Comparison of ENCODE assay signal across 2 cellular contexts in genomic region chr12:111748195-111748803, GRCh38.
TF ChIP-seq lines count a peak whose summit lies in the region.

No MANE protein-coding gene starts in this region.

TF ChIP-seq in endothelial cell of umbilical vein, 7 proteins besides CTCF, POLR2A, EP300 and RAD21 (continued from another document):
- TF ChIP-seq EZH2 (IDR thresholded peaks at IDR 0.05; ENCODE audit: borderline replicate concordance, low read depth, low read length, severe bottlenecking) (no peak), MYC (IDR thresholded peaks at IDR 0.05; ENCODE audit: low read depth, low read length) (no peak), FOS (IDR thresholded peaks at IDR 0.05; ENCODE audit: borderline replicate concordance, insufficient read depth, low read length) (no peak), POLR2AphosphoS5 (IDR thresholded peaks at IDR 0.05; ENCODE audit: insufficient read depth, low read depth, low read length) (no peak), JUN (IDR thresholded peaks at IDR 0.05; ENCODE audit: borderline replicate concordance, insufficient read depth, insufficient read length, low read depth) (no peak), MAX (IDR thresholded peaks at IDR 0.05; ENCODE audit: insufficient read depth, insufficient read length) (no peak)

TF ChIP-seq in GM23338, 12 proteins besides CTCF, POLR2A, EP300 and RAD21 (continued from another document):
- TF ChIP-seq ZNF331 (CRISPR knock-in tag; IDR thresholded peaks at IDR 0.05; ENCODE audit: low read depth): no peak
- no peak for TF ChIP-seq STAT1 (IDR thresholded peaks at IDR 0.05; ENCODE audit: unreplicated experiment)
- TF ChIP-seq REST (IDR thresholded peaks at IDR 0.05; ENCODE audit: unreplicated experiment): no peak
- TF ChIP-seq EZH2 (IDR thresholded peaks at IDR 0.05; ENCODE audit: low read depth, unreplicated experiment): no peak
- no peak for TF ChIP-seq ZNF114 (CRISPR knock-in tag; IDR thresholded peaks at IDR 0.05)
- no peak for TF ChIP-seq POLR2AphosphoS5 (IDR thresholded peaks at IDR 0.05; ENCODE audit: low read depth)
- no peak for TF ChIP-seq CREB1 (CRISPR knock-in tag; IDR thresholded peaks at IDR 0.05; ENCODE audit: low read depth)
- no peak for TF ChIP-seq EZH2phosphoT487 (IDR thresholded peaks at IDR 0.05; ENCODE audit: unreplicated experiment)
- TF ChIP-seq NANOG (IDR thresholded peaks at IDR 0.05; ENCODE audit: borderline replicate concordance): no peak
- no peak for TF ChIP-seq ETS1 (IDR thresholded peaks at IDR 0.05)
- TF ChIP-seq ZNF462 (CRISPR knock-in tag; IDR thresholded peaks at IDR 0.05): no peak
